Comparison of ENCODE assay signal across 8 cellular contexts in the genomic region with DNA sequence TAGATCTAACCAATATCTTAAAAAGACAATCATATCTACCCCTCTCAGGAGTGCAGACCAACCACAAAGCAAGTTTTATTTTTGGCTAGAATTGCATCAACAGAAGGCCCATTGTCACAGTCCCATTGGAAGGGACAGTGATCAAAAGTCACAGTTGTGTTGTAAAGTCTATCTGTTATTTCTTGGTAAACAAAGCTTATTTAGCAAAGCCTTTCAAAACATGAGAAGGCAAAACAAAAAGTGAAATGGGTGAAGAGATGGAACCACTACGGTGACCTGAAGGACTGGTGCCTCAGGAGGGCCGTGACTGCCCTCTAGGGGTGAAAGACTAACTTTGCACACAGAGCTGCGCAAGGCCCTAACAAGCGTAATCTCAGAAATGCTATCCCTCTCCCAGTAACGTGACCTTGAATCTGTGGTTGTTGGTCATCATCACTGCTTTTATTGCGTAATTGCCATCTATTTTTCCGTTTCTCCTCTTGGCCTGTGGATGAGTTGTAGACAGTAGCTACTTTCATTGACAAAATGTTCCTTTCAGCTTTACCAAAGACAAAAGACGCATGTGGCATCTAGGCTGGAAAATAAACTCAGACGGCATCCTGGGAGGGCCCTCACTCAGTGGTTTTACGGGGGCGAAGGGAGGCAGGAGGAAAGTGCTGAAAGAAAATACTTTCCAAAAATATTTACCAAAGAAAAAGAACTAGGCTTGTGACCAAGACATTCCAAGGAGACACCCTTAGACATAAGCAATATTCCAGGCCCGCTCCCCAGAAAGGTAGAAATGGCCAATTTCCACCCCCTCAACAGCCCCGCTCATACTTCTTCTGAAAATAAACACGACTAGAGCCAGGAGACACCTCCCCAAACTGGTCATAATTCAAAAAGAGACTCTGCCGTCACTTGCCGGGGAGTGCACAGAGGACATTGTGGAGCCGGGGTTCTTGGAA.
DNase-seq lines count a peak whose midpoint lies in the region; ATAC-seq, FAIRE-seq and TF ChIP-seq lines count a peak whose summit lies in the region.

No MANE protein-coding gene starts in this region.

- no peaks in the 10 kb centered on the region for H3K9me3 Mint-ChIP-seq in activated B cell treated with CpG ODN at 0.5 μM for 24 hours

- no peak for TF ChIP-seq CTCF in activated B cell treated with CpG ODN at 0.5 μM for 24 hours (IDR thresholded peaks at IDR 0.05)
- peak; percentile 93 for TF ChIP-seq CTCF in cardiac fibroblast (IDR thresholded peaks at IDR 0.05; ENCODE audit: low read depth, low read length)
- TF ChIP-seq CTCF in kidney (IDR thresholded peaks at IDR 0.05; ENCODE audit: borderline replicate concordance, extremely low read depth, insufficient read depth) = peak; percentile 91

- intact Hi-C loops in activated B cell treated with CpG ODN at 0.5 μM for 24 hours (cut with micrococcal nuclease) (loop anchor here (1.0 kb wide), 4 partner anchors 145 to 412 kb away; a partner anchor contains a TSS), kidney (cut with DNase I) (loop anchor here (10.0 kb wide), 1 partner anchor 142 kb away; no protein-coding TSS in a partner anchor)

- DNase-seq in activated gamma-delta T cell treated with Interleukin-2 at 50 U/mL for 16 hours = peak; percentile 59
- DNase-seq in activated gamma-delta T cell (lab: John Stamatoyannopoulos, UW) = no peak
- DNase-seq in NCI-H2107 (lab: John Stamatoyannopoulos, UW) = peak; percentile 26
- DNase-seq in activated B cell treated with CpG ODN at 0.5 μM for 24 hours = peak; percentile 20
- peak; percentile 91 to 93 for DNase-seq in cardiac fibroblast (ENCODE audit: low read depth in 2 of 2)
- peak; percentile 79 for DNase-seq in kidney
- DNase-seq in stimulated activated CD4-positive, alpha-beta T cell treated with anti-CD3 and anti-CD28 coated beads, Interleukin-1b, Interleukin-23, amount 100 ng/mL, for 24 hours (ENCODE audit: low read depth in 4 of 4, low spot score in 1 of 4) = peak; percentile 29 to 45 (median 40)

- H3K27ac ChIP-seq in kidney (ENCODE audit: low read depth in 2 of 2, low read length in 2 of 2) = peak overlapping the region in 1 of 2 donors; percentile 37

- H3K4me1 ChIP-seq in kidney (ENCODE audit: control insufficient read depth in 1 of 2, insufficient read depth in 1 of 2, low read depth in 1 of 2, low read length in 2 of 2) = peaks cover 0 to 2% of the 10 kb centered on the region in 2 donors

- peak; percentile 96 for FAIRE-seq in kidney (lab: Jason Lieb, UNC)

- no peaks in the 10 kb centered on the region for H3K9me3 ChIP-seq in kidney (ENCODE audit: control insufficient read depth in 1 of 2, low read length in 2 of 2)

- CTCF ChIA-PET in activated B cell treated with CpG ODN at 0.5 μM for 24 hours (lab: Charles Lee) = interaction anchor here (0.8 to 3.7 kb wide), 9 partner anchors 10 to 413 kb away, joined by 3 to 35 read pairs (median 4); a partner anchor contains a TSS

- H3K27ac Mint-ChIP-seq in activated B cell treated with CpG ODN at 0.5 μM for 24 hours = no peak overlapping the region

- peaks cover 7% of the 10 kb centered on the region for H3K4me1 Mint-ChIP-seq in activated B cell treated with CpG ODN at 0.5 μM for 24 hours

- peaks cover 0 to 4% of the 10 kb centered on the region in 2 donors for H3K36me3 ChIP-seq in kidney (ENCODE audit: control insufficient read depth in 1 of 2, insufficient read depth in 2 of 2, low read length in 2 of 2)

- no peaks in the 10 kb centered on the region for H3K36me3 Mint-ChIP-seq in activated B cell treated with CpG ODN at 0.5 μM for 24 hours (ENCODE audit: low read depth)

- H3K4me3 ChIP-seq in cardiac fibroblast (replicated peaks in 1 of 2; ENCODE audit: low read depth in 2 of 2, low read length in 2 of 2) (no peak overlapping the region), kidney (ENCODE audit: low read length in 2 of 2) (no peak overlapping the region)

- POLR2A ChIA-PET in activated B cell treated with CpG ODN at 0.5 μM for 24 hours (lab: Charles Lee) = no interaction called here

- H3K4me3 Mint-ChIP-seq in activated B cell treated with CpG ODN at 0.5 μM for 24 hours = no peak overlapping the region

- ATAC-seq in HG02852 (IDR thresholded peaks at IDR 0.05; ENCODE audit: unreplicated experiment) = peak; percentile 95
- ATAC-seq in activated B cell treated with CpG ODN at 0.5 μM for 24 hours (ENCODE audit: low read depth) = peak; percentile 91

- H3K27me3 Mint-ChIP-seq in activated B cell treated with CpG ODN at 0.5 μM for 24 hours = no peaks in the 10 kb centered on the region

- H3K9ac ChIP-seq in kidney (ENCODE audit: low read length in 2 of 2) = no peak overlapping the region
